35 cellular contexts compared by ENCODE assay signal in genomic region chr18:76772665-76773064, GRCh38.
"Had no signal": no experiment of that assay in that cellular context is flagged by ENCODE, and none has a peak within 500 bp of the region (broad histone marks: within the 10 kb centered on the region; RNA-seq: fewer than 3 reads in every experiment).

No MANE protein-coding gene starts in this region.

- H3K4me1 ChIP-seq: adrenal gland, body of pancreas, breast epithelium had no signal

- H3K27ac ChIP-seq: adrenal gland, body of pancreas, brain microvascular endothelial cell, breast epithelium, VCaP had no signal

- ATAC-seq: activated CD8-positive, alpha-beta T cell treated with anti-CD3 and anti-CD28 coated beads for 36 hours; activated naive CD4-positive, alpha-beta T cell treated with anti-CD3 and anti-CD28 coated beads, Interleukin-2, amount 50 U/mL, for 72 hours; activated T-cell treated with anti-CD3 and anti-CD28 coated beads, Interleukin-2, amount 50 U/mL, for 4 hours; activated T-cell treated with anti-CD3 and anti-CD28 coated beads, Interleukin-2, amount 50 U/mL, for 72 hours; activated T-helper 17 cell treated with anti-CD3 and anti-CD28 coated beads, Interleukin-2, amount 50 U/mL, for 72 hours; body of pancreas had no signal

- DNase-seq: activated B cell treated with CpG ODN at 0.5 μM for 24 hours; activated CD4-positive, alpha-beta memory T cell treated with anti-CD3 and anti-CD28 coated beads for 36 hours; activated CD4-positive, alpha-beta T cell treated with anti-CD3 and anti-CD28 coated beads for 4 hours; activated CD4-positive, alpha-beta T cell treated with anti-CD3 and anti-CD28 coated beads, Interleukin-2, amount 10 ng/mL, durations not matched to agents 24 days and 14 days; activated CD4-positive, alpha-beta T cell treated with anti-CD3 and anti-CD28 coated beads, Interleukin-2, amount 50 U/mL, for 1 hour; activated CD4-positive, alpha-beta T cell treated with anti-CD3 and anti-CD28 coated beads, Interleukin-2, amount 50 U/mL, for 4 hours; activated CD4-positive, CD25-positive, alpha-beta regulatory T cell treated with anti-CD3 and anti-CD28 coated beads, Interleukin-2, amount 50 U/mL, for 72 hours; activated CD8-positive, alpha-beta memory T cell treated with anti-CD3 and anti-CD28 coated beads, Interleukin-2, amount 50 U/mL, for 4 hours; activated CD8-positive, alpha-beta T cell treated with anti-CD3 and anti-CD28 coated beads for 36 hours; activated effector memory CD4-positive, alpha-beta T cell treated with anti-CD3 and anti-CD28 coated beads, Interleukin-2, amount 50 U/mL, for 16 hours; activated gamma-delta T cell treated with Interleukin-2 at 50 U/mL for 16 hours; activated naive CD4-positive, alpha-beta T cell; activated naive CD4-positive, alpha-beta T cell treated with anti-CD3 and anti-CD28 coated beads for 36 hours; activated naive CD4-positive, alpha-beta T cell treated with anti-CD3 and anti-CD28 coated beads, Interleukin-2, amount 50 U/mL, for 16 hours; activated naive CD8-positive, alpha-beta T cell treated with anti-CD3 and anti-CD28 coated beads for 36 hours; activated T-cell treated with anti-CD3 and anti-CD28 coated beads for 4 hours; activated T-cell treated with anti-CD3 and anti-CD28 coated beads, Interleukin-2, amount 50 U/mL, for 1 hour; activated T-cell treated with anti-CD3 and anti-CD28 coated beads, Interleukin-2, amount 50 U/mL, for 4 hours; activated T-cell treated with anti-CD3 and anti-CD28 coated beads, Interleukin-2, amount 50 U/mL, for 72 hours; adrenal gland; amniotic stem cell; aorta; body of pancreas; brain microvascular endothelial cell; central memory CD4-positive, alpha-beta T cell; T-helper 1 cell; T-helper 2 cell; T-helper 9 cell had no signal

- H3K4me3 ChIP-seq: adrenal gland, body of pancreas, breast epithelium had no signal

- H3K9me3 ChIP-seq: adrenal gland, body of pancreas, breast epithelium had no signal

- H3K36me3 ChIP-seq: adrenal gland, brain microvascular endothelial cell, breast epithelium had no signal

- H3K4me1 Mint-ChIP-seq: activated B cell treated with CpG ODN at 0.5 μM for 24 hours; activated CD4-positive, alpha-beta T cell treated with anti-CD3 and anti-CD28 coated beads, Interleukin-2, amount 10 ng/mL, durations not matched to agents 24 days and 14 days; activated naive CD8-positive, alpha-beta T cell treated with anti-CD3 and anti-CD28 coated beads for 36 hours; activated T-helper 17 cell treated with anti-CD3 and anti-CD28 coated beads, Interleukin-2, amount 50 U/mL, for 72 hours had no signal

- H3K4me3 Mint-ChIP-seq: activated B cell treated with CpG ODN at 0.5 μM for 24 hours; activated CD4-positive, alpha-beta memory T cell treated with anti-CD3 and anti-CD28 coated beads for 36 hours; activated CD4-positive, alpha-beta T cell treated with anti-CD3 and anti-CD28 coated beads, Interleukin-2, amount 10 ng/mL, durations not matched to agents 24 days and 14 days; activated CD8-positive, alpha-beta T cell treated with anti-CD3 and anti-CD28 coated beads for 36 hours; activated naive CD4-positive, alpha-beta T cell treated with anti-CD3 and anti-CD28 coated beads for 36 hours; activated naive CD8-positive, alpha-beta T cell treated with anti-CD3 and anti-CD28 coated beads for 36 hours; activated T-cell treated with anti-CD3 and anti-CD28 coated beads, Interleukin-2, amount 50 U/mL, for 4 hours; activated T-cell treated with anti-CD3 and anti-CD28 coated beads, Interleukin-2, amount 50 U/mL, for 72 hours; activated T-helper 1 cell treated with anti-CD3 and anti-CD28 coated beads, Interleukin-12 subunit alpha, Interleukin-12 subunit beta, Interleukin-2, Interleukin-4 antibody, amounts not matched to agents 30 ng/mL and 10 ng/mL and 1 ng/mL, durations not matched to agents 14 hours and 24 hours and 36 hours; activated T-helper 17 cell treated with anti-CD3 and anti-CD28 coated beads, Interleukin-2, amount 50 U/mL, for 72 hours; T-helper 1 cell treated with Interleukin-12 subunit alpha and Interleukin-12 subunit beta and Interleukin-4 antibody, amounts not matched to agents 30 μg/mL and 1 μg/mL, for 36 hours; T-helper 2 cell treated with Interferon-gamma antibody and Interleukin-4, amounts not matched to agents 5 μg/mL and 100 μg/mL, for 36 hours had no signal

- H3K27me3 ChIP-seq: adrenal gland, body of pancreas, brain microvascular endothelial cell had no signal

- H3K27ac Mint-ChIP-seq: activated B cell treated with CpG ODN at 0.5 μM for 24 hours; activated CD4-positive, alpha-beta memory T cell treated with anti-CD3 and anti-CD28 coated beads for 36 hours; activated CD4-positive, alpha-beta T cell treated with anti-CD3 and anti-CD28 coated beads, Interleukin-2, amount 10 ng/mL, durations not matched to agents 24 days and 14 days; activated CD8-positive, alpha-beta T cell treated with anti-CD3 and anti-CD28 coated beads for 36 hours; activated naive CD4-positive, alpha-beta T cell treated with anti-CD3 and anti-CD28 coated beads for 36 hours; activated naive CD4-positive, alpha-beta T cell treated with anti-CD3 and anti-CD28 coated beads, Interleukin-2, amount 50 U/mL, for 72 hours; activated naive CD8-positive, alpha-beta T cell treated with anti-CD3 and anti-CD28 coated beads for 36 hours; activated T-cell treated with anti-CD3 and anti-CD28 coated beads, Interleukin-2, amount 50 U/mL, for 72 hours; activated T-helper 1 cell treated with anti-CD3 and anti-CD28 coated beads, Interleukin-12 subunit alpha, Interleukin-12 subunit beta, Interleukin-2, Interleukin-4 antibody, amounts not matched to agents 30 ng/mL and 10 ng/mL and 1 ng/mL, durations not matched to agents 14 hours and 24 hours and 36 hours; activated T-helper 17 cell treated with anti-CD3 and anti-CD28 coated beads, Interleukin-2, amount 50 U/mL, for 72 hours; T-helper 1 cell treated with Interleukin-12 subunit alpha and Interleukin-12 subunit beta and Interleukin-4 antibody, amounts not matched to agents 30 μg/mL and 1 μg/mL, for 36 hours; T-helper 2 cell treated with Interferon-gamma antibody and Interleukin-4, amounts not matched to agents 5 μg/mL and 100 μg/mL, for 36 hours had no signal
